Comparison of ENCODE assay signal across 23 cellular contexts in the genomic region with DNA sequence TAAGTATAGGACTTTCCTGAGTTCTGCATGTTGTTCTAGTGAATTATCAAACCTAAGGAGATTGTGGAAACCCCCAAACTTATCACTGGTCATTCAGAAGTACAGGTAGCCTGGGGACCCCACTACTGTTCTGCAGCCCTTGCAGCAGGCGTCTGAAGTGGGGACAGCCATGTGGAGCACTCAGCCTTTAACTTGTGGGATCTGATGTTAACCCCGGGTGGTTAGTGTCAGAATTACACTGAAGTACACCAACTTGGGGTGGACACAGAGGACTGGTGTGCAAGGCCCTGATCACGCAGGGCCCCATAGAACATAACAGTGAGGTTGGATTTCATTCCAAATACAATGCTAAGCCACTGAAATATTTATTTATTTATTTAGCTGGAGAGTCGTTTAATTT.
"Had no signal": no experiment of that assay in that cellular context is flagged by ENCODE, and none has a peak within 500 bp of the region (broad histone marks: within the 10 kb centered on the region; RNA-seq: fewer than 3 reads in every experiment).

No MANE protein-coding gene starts in this region.

- H3K9me3 Mint-ChIP-seq: IgD-negative memory B cell, T-cell had no signal

- H3K27ac Mint-ChIP-seq: IgD-negative memory B cell, T-cell had no signal

- H3K4me2 ChIP-seq: KMS-11, SK-N-SH had no signal

- H3K36me3 Mint-ChIP-seq: IgD-negative memory B cell, T-cell had no signal

- H3K9me2 ChIP-seq: SK-N-SH had no signal

- H3K4me3 ChIP-seq: K562 had no signal

- H3K27ac ChIP-seq: KMS-11, RWPE1 had no signal

- H3K4me3 Mint-ChIP-seq: IgD-negative memory B cell, T-cell had no signal

- H3K9ac ChIP-seq: KMS-11, SK-N-SH had no signal

- ATAC-seq: K562, Panc1, PC-3, T-cell had no signal

- H3K9me3 ChIP-seq: SK-N-SH had no signal

- H3K4me1 Mint-ChIP-seq: IgD-negative memory B cell, T-cell had no signal

- DNase-seq: Kasumi-1; MV-4-11; NCI-H1092 treated with DMSO at 0.1 percent for 48 hours; NCI-H1436; NCI-H187 treated with DMSO at 0.1 percent for 48 hours; NCI-H2029 treated with DMSO at 0.1 percent for 48 hours; NCI-H2171 treated with DMSO at 0.1 percent for 48 hours; NCI-H345; NCI-H446 treated with DMSO at 0.1 percent for 48 hours; NCI-H510A treated with DMSO at 0.1 percent for 48 hours; NCI-H526 treated with DMSO at 0.1 percent for 48 hours; NCI-H748 treated with DMSO at 0.1 percent for 48 hours; NK-92 treated with Interleukin-12 subunit alpha and Interleukin-12 subunit beta, amount 100 ng/mL, for 24 hours; PC-3; SHP77; SK-N-SH; SW 1271; T-cell had no signal
